In genomic region chr1:4010811-4011605, GRCh38 we compare ENCODE assay signal across 1 cellular context.
TF ChIP-seq lines count a peak whose summit lies in the region.

No MANE protein-coding gene starts in this region.

TF ChIP-seq in GM23338, 12 proteins besides CTCF, POLR2A, EP300 and RAD21:
- no peak for TF ChIP-seq EZH2phosphoT487 (IDR thresholded peaks at IDR 0.05; ENCODE audit: unreplicated experiment)
- TF ChIP-seq REST (IDR thresholded peaks at IDR 0.05; ENCODE audit: unreplicated experiment): no peak
- no peak for TF ChIP-seq NANOG (IDR thresholded peaks at IDR 0.05; ENCODE audit: borderline replicate concordance)
- TF ChIP-seq, protein P1, sequence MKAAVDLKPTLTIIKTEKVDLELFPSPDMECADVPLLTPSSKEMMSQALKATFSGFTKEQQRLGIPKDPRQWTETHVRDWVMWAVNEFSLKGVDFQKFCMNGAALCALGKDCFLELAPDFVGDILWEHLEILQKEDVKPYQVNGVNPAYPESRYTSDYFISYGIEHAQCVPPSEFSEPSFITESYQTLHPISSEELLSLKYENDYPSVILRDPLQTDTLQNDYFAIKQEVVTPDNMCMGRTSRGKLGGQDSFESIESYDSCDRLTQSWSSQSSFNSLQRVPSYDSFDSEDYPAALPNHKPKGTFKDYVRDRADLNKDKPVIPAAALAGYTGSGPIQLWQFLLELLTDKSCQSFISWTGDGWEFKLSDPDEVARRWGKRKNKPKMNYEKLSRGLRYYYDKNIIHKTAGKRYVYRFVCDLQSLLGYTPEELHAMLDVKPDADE (IDR thresholded peaks at IDR 0.05): no peak
- no peak for TF ChIP-seq ZNF331 (CRISPR knock-in tag; IDR thresholded peaks at IDR 0.05; ENCODE audit: low read depth)
- TF ChIP-seq POLR2AphosphoS5 (IDR thresholded peaks at IDR 0.05; ENCODE audit: low read depth): no peak
- TF ChIP-seq ZNF114 (CRISPR knock-in tag; IDR thresholded peaks at IDR 0.05): no peak
- TF ChIP-seq ZNF462 (CRISPR knock-in tag; IDR thresholded peaks at IDR 0.05): no peak
- no peak for TF ChIP-seq EZH2 (IDR thresholded peaks at IDR 0.05; ENCODE audit: low read depth, unreplicated experiment)
- no peak for TF ChIP-seq CREB1 (CRISPR knock-in tag; IDR thresholded peaks at IDR 0.05; ENCODE audit: low read depth)
- TF ChIP-seq JUNB (IDR thresholded peaks at IDR 0.05; ENCODE audit: unreplicated experiment): no peak
- TF ChIP-seq STAT1 (IDR thresholded peaks at IDR 0.05; ENCODE audit: unreplicated experiment): no peak
